In the genomic region with DNA sequence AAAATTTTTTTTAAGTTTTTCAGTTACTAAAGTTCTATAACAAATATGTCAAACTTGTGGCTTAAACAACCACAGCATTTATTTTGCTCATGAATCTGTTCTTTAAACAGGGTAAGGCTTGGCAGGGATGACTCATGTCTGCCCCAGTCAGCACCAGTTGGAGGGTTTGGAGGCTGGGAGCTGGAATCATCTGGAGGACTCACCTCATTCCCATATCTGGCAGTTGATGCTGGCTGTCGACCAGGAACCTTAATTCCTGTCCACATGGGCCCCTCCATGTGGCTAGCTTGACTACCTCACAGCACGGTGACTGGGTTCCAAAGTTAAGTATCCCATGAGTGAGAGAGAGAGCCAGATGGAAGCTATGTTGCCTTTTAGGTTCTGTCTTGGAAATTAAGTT, we compare ENCODE assay signal across 11 cellular contexts. TPM values are rescaled to one million over a fixed set of nuclear protein-coding genes. Genes with fewer than 3 reads are reported as not detected.
DNase-seq lines count a peak whose midpoint lies in the region; ATAC-seq and TF ChIP-seq lines count a peak whose summit lies in the region.
"Had no signal": no experiment of that assay in that cellular context is flagged by ENCODE, and none has a peak within 500 bp of the region (broad histone marks: within the 10 kb centered on the region; RNA-seq: fewer than 3 reads in every experiment).

No MANE protein-coding gene starts in this region.

- no peak for TF ChIP-seq CTCF in AG09309 (IDR thresholded peaks at IDR 0.05; ENCODE audit: control insufficient read depth, insufficient read depth, low read depth, low read length, missing control alignments)
- no peak for TF ChIP-seq CTCF in mammary epithelial cell (conservative IDR thresholded peaks at IDR 0.05 in 1 of 2, IDR thresholded peaks at IDR 0.05 in 1 of 2; ENCODE audit: extremely low read depth in 1 of 2, insufficient read depth in 1 of 2, low read depth in 1 of 2, low read length in 2 of 2)
- no peak for TF ChIP-seq CTCF in neural progenitor cell (IDR thresholded peaks at IDR 0.05)

- H3K4me2 ChIP-seq in mammary epithelial cell (ENCODE audit: insufficient read depth, low read depth, low read length) (no peak overlapping the region), neural progenitor cell (no peak overlapping the region)

- no peak overlapping the region for H3K4me3 Mint-ChIP-seq in neural progenitor cell
- H3K4me3 Mint-ChIP-seq: dendritic cell treated with granulocyte-macrophage colony-stimulating factor and Interleukin-4, amounts not matched to agents 40 ng/mL and 50 ng/mL, for 4 days had no signal

- no peaks in the 10 kb centered on the region for H3K36me3 Mint-ChIP-seq in neural progenitor cell

- ATAC-seq in HG02852 (IDR thresholded peaks at IDR 0.05; ENCODE audit: unreplicated experiment) = no peak
- no peak for ATAC-seq in GM21619 (IDR thresholded peaks at IDR 0.05; ENCODE audit: unreplicated experiment)
- ATAC-seq: activated CD4-positive, CD25-positive, alpha-beta regulatory T cell treated with anti-CD3 and anti-CD28 coated beads, Interleukin-2, amount 50 U/mL, for 24 hours had no signal

- H4K20me1 ChIP-seq in mammary epithelial cell (ENCODE audit: insufficient read depth, low read length) (no peaks in the 10 kb centered on the region), neural progenitor cell (ENCODE audit: low read depth) (no peaks in the 10 kb centered on the region)

- no peaks in the 10 kb centered on the region for H3K36me3 ChIP-seq in mammary epithelial cell (ENCODE audit: insufficient read depth, low read length)
- no peaks in the 10 kb centered on the region for H3K36me3 ChIP-seq in neural progenitor cell

- CTCF ChIA-PET in mammary epithelial cell (lab: Charles Lee; ENCODE audit: low non-redundant PET) = no interaction called here

- H3K4me1 Mint-ChIP-seq in neural progenitor cell = no peaks in the 10 kb centered on the region

- dilution Hi-C loops in mammary epithelial cell (cut with HindIII; ENCODE audit: low sequenced_read_pairs) = loop anchor here (5.0 kb wide), 1 partner anchor 56 kb away; the partner anchor contains the start of gene TMEM267

- WGBS in mammary epithelial cell (ENCODE audit: low coverage, missing lambda C conversion rate) = 6% methylated on average over 2 of the region's 2 CpGs

- DNase-seq in AG09309 (ENCODE audit: low read depth) (peak; percentile 17), mammary epithelial cell (peak; percentile 93), lung microvascular endothelial cell (ENCODE audit: low read depth in 2 of 2) (peak; percentile 10 to 26), neural progenitor cell (ENCODE audit: low spot score) (no peak), NCI-H1930 (lab: John Stamatoyannopoulos, UW) (no peak)
- DNase-seq: SIG-M5 had no signal

- peaks cover 3% of the 10 kb centered on the region for H3K9me3 ChIP-seq in mammary epithelial cell (replicated peaks; ENCODE audit: insufficient read depth, low read length)
- no peaks in the 10 kb centered on the region for H3K9me3 ChIP-seq in neural progenitor cell (ENCODE audit: low read depth)

- H3K79me2 ChIP-seq in mammary epithelial cell (ENCODE audit: insufficient read depth, low read length) (no peaks in the 10 kb centered on the region), neural progenitor cell (ENCODE audit: low read depth) (no peaks in the 10 kb centered on the region)

- TF ChIP-seq EP300 in Ishikawa (IDR thresholded peaks at IDR 0.05; ENCODE audit: borderline replicate concordance) = no peak

- no peak overlapping the region for H3K9ac ChIP-seq in mammary epithelial cell (ENCODE audit: insufficient read depth, low read length)
- no peak overlapping the region for H3K9ac ChIP-seq in neural progenitor cell

- no peak overlapping the region for H3K27ac Mint-ChIP-seq in neural progenitor cell
- H3K27ac Mint-ChIP-seq: dendritic cell treated with granulocyte-macrophage colony-stimulating factor and Interleukin-4, amounts not matched to agents 40 ng/mL and 50 ng/mL, for 4 days had no signal

- H3K27me3 Mint-ChIP-seq in neural progenitor cell (ENCODE audit: insufficient read depth, low read depth) = peaks cover 2% of the 10 kb centered on the region
- H3K27me3 Mint-ChIP-seq: dendritic cell treated with granulocyte-macrophage colony-stimulating factor and Interleukin-4, amounts not matched to agents 40 ng/mL and 50 ng/mL, for 4 days had no signal

- H3K4me3 ChIP-seq in AG09309 (ENCODE audit: control insufficient read depth, low read depth, low read length) (no peak overlapping the region), mammary epithelial cell (replicated peaks in 1 of 3; ENCODE audit: insufficient read depth in 1 of 3, low read depth in 2 of 3, low read length in 3 of 3) (no peak overlapping the region), neural progenitor cell (no peak overlapping the region)

- peaks cover 57% of the 10 kb centered on the region for H3K4me1 ChIP-seq in mammary epithelial cell (ENCODE audit: insufficient read depth, low read length)
- no peaks in the 10 kb centered on the region for H3K4me1 ChIP-seq in neural progenitor cell

- H3K27me3 ChIP-seq in mammary epithelial cell (ENCODE audit: insufficient read depth, low read length) = no peaks in the 10 kb centered on the region
- no peaks in the 10 kb centered on the region for H3K27me3 ChIP-seq in neural progenitor cell

- H3F3A ChIP-seq in neural progenitor cell (ENCODE audit: low read depth) = no peaks in the 10 kb centered on the region

- intact Hi-C loops in mammary epithelial cell (cut with micrococcal nuclease) = no loop called here

- no peak for TF ChIP-seq RAD21 in Ishikawa (IDR thresholded peaks at IDR 0.05; ENCODE audit: low read depth)

- in situ Hi-C loops in mammary epithelial cell (cut with MboI; ENCODE audit: low sequenced_read_pairs in 2 of 2) = no loop called here

- H3K27ac ChIP-seq in mammary epithelial cell (ENCODE audit: insufficient read depth, low read depth, low read length) (peak overlapping the region; percentile 58), neural progenitor cell (no peak overlapping the region)

- H2AFZ ChIP-seq in mammary epithelial cell (ENCODE audit: low read depth, low read length) (peak overlapping the region; percentile 67), neural progenitor cell (replicated peaks) (no peak overlapping the region)

- no TSS peak for BruUV-seq in mammary epithelial cell (replicated peaks; lab: Mats Ljungman, UMichigan)

- peaks cover 2% of the 10 kb centered on the region for H3K9me3 Mint-ChIP-seq in neural progenitor cell
- H3K9me3 Mint-ChIP-seq: dendritic cell treated with granulocyte-macrophage colony-stimulating factor and Interleukin-4, amounts not matched to agents 40 ng/mL and 50 ng/mL, for 4 days had no signal

TF ChIP-seq in Ishikawa, 13 proteins besides CTCF, POLR2A, EP300 and RAD21:
- TF ChIP-seq, protein P1, sequence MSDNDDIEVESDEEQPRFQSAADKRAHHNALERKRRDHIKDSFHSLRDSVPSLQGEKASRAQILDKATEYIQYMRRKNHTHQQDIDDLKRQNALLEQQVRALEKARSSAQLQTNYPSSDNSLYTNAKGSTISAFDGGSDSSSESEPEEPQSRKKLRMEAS (IDR thresholded peaks at IDR 0.05) = peak; percentile 30; the same call in 1 of the 2 replicates
- TF ChIP-seq YY1 (IDR thresholded peaks at IDR 0.05; ENCODE audit: low read depth) (no peak), ZBTB7A (IDR thresholded peaks at IDR 0.05; ENCODE audit: low read depth) (no peak), TAF1 (IDR thresholded peaks at IDR 0.05; ENCODE audit: low read depth) (no peak), TCF12 (IDR thresholded peaks at IDR 0.05; ENCODE audit: low read depth) (0 out of 2 replicates have a peak, but pooled peaks have one; percentile 28), NFIC (IDR thresholded peaks at IDR 0.05) (peak; percentile 40; the same call in 1 of the 2 replicates)

RNA-seq across cellular contexts. Expression of gene CCL28, which starts 13.8 kb away (rescaled TPM):
- 10 to 100 TPM in 1 of 2 donors, 1 to 10 TPM in 1; 2.7 to 10.7 TPM for total RNA-seq in mammary epithelial cell
- polyA plus RNA-seq in mammary epithelial cell = 3.7 TPM
- 2.4 TPM for polyA minus RNA-seq in mammary epithelial cell
- 0.65 and 2.6 TPM in 2 replicates for total RNA-seq in lung microvascular endothelial cell
- 0.06 TPM in 1 of 2 replicates, not detected in the other for total RNA-seq in neural progenitor cell (ENCODE audit: low replicate concordance)

RNA-seq across cellular contexts. Expression of gene TMEM267, which starts 57.7 kb away (rescaled TPM):
- total RNA-seq in mammary epithelial cell (10 to 100 TPM; 21.0 to 32.7 TPM), lung microvascular endothelial cell (4.1 and 7.7 TPM in 2 replicates), neural progenitor cell (ENCODE audit: low replicate concordance) (7.8 and 15.3 TPM in 2 replicates)
- polyA plus RNA-seq in mammary epithelial cell = 9.7 TPM
- 3.0 TPM for polyA minus RNA-seq in mammary epithelial cell

Comparison
In these comparisons a context has a peak if more than half of its experiments do, and no peak if none do; other contexts are left out.
1. DNase-seq: peak in AG09309 (single experiment), mammary epithelial cell (single experiment) and lung microvascular endothelial cell (2 of 2); none in neural progenitor cell (single experiment) and NCI-H1930 (0 of 2).